In the genomic region with DNA sequence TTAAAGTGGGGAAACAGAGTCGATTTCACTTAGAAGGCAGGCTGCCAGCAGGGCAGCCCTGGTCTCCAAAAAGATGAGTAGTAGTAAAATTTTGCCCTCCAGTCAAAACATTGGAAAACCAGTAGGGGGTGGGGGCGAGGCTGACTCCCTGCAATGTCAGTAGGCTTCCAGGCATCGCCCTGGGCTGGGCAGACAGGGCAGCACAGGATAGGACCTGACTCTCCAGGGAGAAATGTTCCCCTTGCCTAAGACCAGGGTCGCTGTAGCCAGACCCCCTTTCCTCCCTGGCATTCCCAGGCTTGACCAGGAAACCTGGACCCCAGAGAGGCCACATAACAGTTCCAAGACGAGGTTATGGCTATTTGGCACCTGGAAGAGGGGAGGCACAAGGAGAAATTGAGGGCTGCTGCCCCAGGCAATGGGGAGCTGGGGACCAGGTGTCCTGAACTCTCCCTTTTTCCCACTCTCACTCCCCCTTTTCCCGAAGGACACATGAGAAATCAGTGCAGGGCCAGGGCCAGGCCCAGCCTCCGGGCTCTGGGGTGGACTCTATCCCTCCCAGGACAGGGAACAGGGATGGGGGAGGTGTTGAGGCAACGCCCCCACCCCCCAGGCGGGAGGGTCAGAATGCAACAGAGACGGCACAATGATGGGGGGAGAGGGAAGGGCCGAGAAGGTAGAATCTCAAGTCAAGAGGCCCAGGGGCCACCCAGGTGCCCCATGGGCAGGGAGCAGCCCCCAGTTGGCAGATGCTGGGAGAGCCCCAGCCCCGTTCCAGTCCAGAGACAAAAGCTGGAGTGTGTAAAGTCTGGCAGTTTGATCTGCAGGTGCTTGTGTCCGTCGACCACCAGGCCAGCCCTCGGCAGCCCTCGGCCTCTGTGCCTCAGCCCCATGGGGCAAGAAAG, we compare ENCODE assay signal across 17 cellular contexts. TPM values are rescaled to one million over a fixed set of nuclear protein-coding genes. Genes with fewer than 3 reads are reported as not detected.
DNase-seq lines count a peak whose midpoint lies in the region; ATAC-seq and TF ChIP-seq lines count a peak whose summit lies in the region.
"Had no signal": no experiment of that assay in that cellular context is flagged by ENCODE, and none has a peak within 500 bp of the region (broad histone marks: within the 10 kb centered on the region; RNA-seq: fewer than 3 reads in every experiment).

No MANE protein-coding gene starts in this region.

- H3K36me3 Mint-ChIP-seq in MCF 10A (ENCODE audit: insufficient read depth, unreplicated experiment), result peaks cover 45% of the 10 kb centered on the region
- H3K36me3 Mint-ChIP-seq in activated CD4-positive, alpha-beta memory T cell treated with anti-CD3 and anti-CD28 coated beads for 36 hours, result peaks cover 46% of the 10 kb centered on the region

- H3K79me1 ChIP-seq in IMR-90 (ENCODE audit: low read depth in 1 of 2, low read length in 2 of 2), result peaks cover 28 to 58% of the 10 kb centered on the region in 2 experiments

- TF ChIP-seq POLR2A in breast epithelium (IDR thresholded peaks at IDR 0.05) (no peak), IMR-90 (IDR thresholded peaks at IDR 0.05; ENCODE audit: low read depth, low read length) (no peak), gastrocnemius medialis (IDR thresholded peaks at IDR 0.05) (no peak)

- peak overlapping the region; percentile 45; the same call in 1 of the 2 replicates for H2AK5ac ChIP-seq in IMR-90 (ENCODE audit: low read depth, low read length)

- dilution Hi-C loops in IMR-90 (cut with HindIII; ENCODE audit: low sequenced_read_pairs, unreplicated experiment), result no loop called here

- H3K4me3 ChIP-seq in breast epithelium (no peak overlapping the region), IMR-90 (ENCODE audit: insufficient read depth, low read depth, low read length) (no peak overlapping the region), choroid plexus epithelial cell (ENCODE audit: low read depth, low read length) (no peak overlapping the region), gastrocnemius medialis (no peak overlapping the region)

- no peaks in the 10 kb centered on the region for H3K36me3 ChIP-seq in breast epithelium
- peaks cover 51% of the 10 kb centered on the region for H3K36me3 ChIP-seq in IMR-90 (ENCODE audit: control insufficient read depth, insufficient read depth, low read length)
- peaks cover 0 to 38% of the 10 kb centered on the region in 2 donors for H3K36me3 ChIP-seq in gastrocnemius medialis

- no peak overlapping the region for H2BK20ac ChIP-seq in IMR-90 (ENCODE audit: low read depth, low read length)

- no peaks in the 10 kb centered on the region for H3K27me3 Mint-ChIP-seq in MCF 10A (ENCODE audit: insufficient read depth, unreplicated experiment)
- H3K27me3 Mint-ChIP-seq in activated CD4-positive, alpha-beta memory T cell treated with anti-CD3 and anti-CD28 coated beads for 36 hours, result peaks cover 6% of the 10 kb centered on the region

- H3K4me2 ChIP-seq in IMR-90 (ENCODE audit: low read depth, low read length), result no peak overlapping the region

- H3K9me3 ChIP-seq in breast epithelium (no peaks in the 10 kb centered on the region), IMR-90 (ENCODE audit: control insufficient read depth, insufficient read depth, low read length) (no peaks in the 10 kb centered on the region), gastrocnemius medialis (no peaks in the 10 kb centered on the region)

- CTCF ChIA-PET in MCF 10A (lab: Yijun Ruan, JAX) (no interaction called here), IMR-90 (lab: Yijun Ruan, JAX) (no interaction called here)
- CTCF ChIA-PET in activated CD4-positive, alpha-beta memory T cell treated with anti-CD3 and anti-CD28 coated beads for 36 hours (lab: Charles Lee), result interaction anchor here (0.7 kb wide), 1 partner anchor 20 kb away, joined by 4 read pairs; no protein-coding TSS in a partner anchor

- H3K4me3 Mint-ChIP-seq in MCF 10A (ENCODE audit: unreplicated experiment), result no peak overlapping the region
- H3K4me3 Mint-ChIP-seq in activated CD4-positive, alpha-beta memory T cell treated with anti-CD3 and anti-CD28 coated beads for 36 hours, result no peak overlapping the region
- H3K4me3 Mint-ChIP-seq: activated B cell treated with CpG ODN at 0.5 μM for 24 hours had no signal

- peaks cover 39% of the 10 kb centered on the region for H4K20me1 ChIP-seq in IMR-90 (ENCODE audit: insufficient read depth, low read length)

- no peak overlapping the region for H3K9ac ChIP-seq in IMR-90 (ENCODE audit: low read depth, low read length)

- no peaks in the 10 kb centered on the region for H3K4me1 Mint-ChIP-seq in MCF 10A (ENCODE audit: insufficient read depth, unreplicated experiment)
- peaks cover 24% of the 10 kb centered on the region for H3K4me1 Mint-ChIP-seq in activated CD4-positive, alpha-beta memory T cell treated with anti-CD3 and anti-CD28 coated beads for 36 hours (ENCODE audit: low read depth)

- no peak for ATAC-seq in IMR-90 (ENCODE audit: low read depth)
- ATAC-seq in gastrocnemius medialis, result no peak
- ATAC-seq in GM18873 (IDR thresholded peaks at IDR 0.05; ENCODE audit: low FRiP score, unreplicated experiment), result no peak
- ATAC-seq: left colon had no signal

- no peak overlapping the region for H3K4ac ChIP-seq in IMR-90 (ENCODE audit: low read depth, low read length)

- TF ChIP-seq CTCF in MCF 10A (IDR thresholded peaks at IDR 0.05; ENCODE audit: unreplicated experiment) (no peak), breast epithelium (IDR thresholded peaks at IDR 0.05) (no peak), IMR-90 (conservative IDR thresholded peaks at IDR 0.05; ENCODE audit: low read depth, low read length) (no peak), choroid plexus epithelial cell (conservative IDR thresholded peaks at IDR 0.05; ENCODE audit: low read depth, low read length) (peak; percentile 20), gastrocnemius medialis (IDR thresholded peaks at IDR 0.05 in 4 of 5, conservative IDR thresholded peaks at IDR 0.05 in 1 of 5) (no peak)

- no peak overlapping the region for H2BK5ac ChIP-seq in IMR-90 (ENCODE audit: low read depth, low read length, poor library complexity, severe bottlenecking)

- peak overlapping the region; percentile 86 for H2AK9ac ChIP-seq in IMR-90 (replicated peaks; ENCODE audit: low read depth, low read length, poor library complexity)

- no peak overlapping the region for H2BK120ac ChIP-seq in IMR-90 (ENCODE audit: low read depth, low read length)

- in situ Hi-C loops in IMR-90 (cut with MboI; ENCODE audit: low sequenced_read_pairs) (no loop called here), gastrocnemius medialis (cut with MboI; ENCODE audit: low sequenced_read_pairs in 4 of 4) (no loop called here)

- no peaks in the 10 kb centered on the region for H3K9me3 Mint-ChIP-seq in MCF 10A (ENCODE audit: unreplicated experiment)
- H3K9me3 Mint-ChIP-seq in activated CD4-positive, alpha-beta memory T cell treated with anti-CD3 and anti-CD28 coated beads for 36 hours, result no peaks in the 10 kb centered on the region
- H3K9me3 Mint-ChIP-seq: activated B cell treated with CpG ODN at 0.5 μM for 24 hours had no signal

- peak overlapping the region; percentile 17; the same call in 1 of the 3 replicates for H2BK15ac ChIP-seq in IMR-90 (ENCODE audit: low read depth, low read length)

- intact Hi-C loops in MCF 10A (cut with micrococcal nuclease), result no loop called here
- intact Hi-C loops in breast epithelium (cut with DNase I; ENCODE audit: low total_unique reads), result no loop called here
- intact Hi-C loops in IMR-90 (cut with micrococcal nuclease), result no loop called here
- intact Hi-C loops in gastrocnemius medialis (cut with DNase I; ENCODE audit: low total_unique reads), result loop anchor here (5.0 kb wide), 1 partner anchor 33 kb away; a partner anchor contains a TSS
- intact Hi-C loops in activated CD4-positive, alpha-beta memory T cell treated with anti-CD3 and anti-CD28 coated beads for 36 hours (cut with micrococcal nuclease), result no loop called here

- H3K27me3 ChIP-seq in breast epithelium, result peaks cover 0 to 4% of the 10 kb centered on the region in 2 donors
- no peaks in the 10 kb centered on the region for H3K27me3 ChIP-seq in IMR-90 (ENCODE audit: control insufficient read depth, insufficient read depth, low read length)
- no peaks in the 10 kb centered on the region for H3K27me3 ChIP-seq in gastrocnemius medialis

- H3K56ac ChIP-seq in IMR-90 (ENCODE audit: extremely low read depth, insufficient read depth, low read length), result peak overlapping the region; percentile 20; the same call in 1 of the 2 replicates

- no peak overlapping the region for H4K5ac ChIP-seq in IMR-90 (ENCODE audit: low read depth, low read length)

- no peak overlapping the region for H2AFZ ChIP-seq in IMR-90 (replicated peaks; ENCODE audit: low read length, poor library complexity)

- H3K27ac ChIP-seq in breast epithelium, result no peak overlapping the region
- no peak overlapping the region for H3K27ac ChIP-seq in IMR-90 (ENCODE audit: insufficient read depth, low read length)
- peak overlapping the region; percentile 89 to 95 (median 95) for H3K27ac ChIP-seq in gastrocnemius medialis

- POLR2A ChIA-PET in MCF 10A (lab: Yijun Ruan, JAX), result interaction anchor here (0.7 kb wide), 1 partner anchor 184 kb away, joined by 4 read pairs; no protein-coding TSS in a partner anchor
- POLR2A ChIA-PET in IMR-90 (lab: Charles Lee; ENCODE audit: unreplicated experiment), result no interaction called here
- POLR2A ChIA-PET in activated CD4-positive, alpha-beta memory T cell treated with anti-CD3 and anti-CD28 coated beads for 36 hours (lab: Charles Lee), result no interaction called here

- no peak overlapping the region for H4K8ac ChIP-seq in IMR-90 (ENCODE audit: low read depth in 2 of 2, low read length in 2 of 2)

- no peak overlapping the region for H3K23ac ChIP-seq in IMR-90 (ENCODE audit: low read depth, low read length)

- H3K4me1 ChIP-seq in breast epithelium (peaks cover 0 to 9% of the 10 kb centered on the region in 2 donors), IMR-90 (ENCODE audit: control insufficient read depth, insufficient read depth, low read length) (peaks cover 18% of the 10 kb centered on the region), gastrocnemius medialis (peaks cover 36 to 43% of the 10 kb centered on the region in 2 donors)

- no peak overlapping the region for H3K18ac ChIP-seq in IMR-90 (ENCODE audit: low read depth, low read length)

- no peak overlapping the region for H4K91ac ChIP-seq in IMR-90 (ENCODE audit: insufficient read depth, low read depth, low read length)

- TF ChIP-seq RAD21 in IMR-90 (IDR thresholded peaks at IDR 0.05; ENCODE audit: low read length), result no peak

- BruUV-seq in MCF 10A (replicated peaks; lab: Mats Ljungman, UMichigan) (TSS peak; percentile 15), IMR-90 (replicated peaks; lab: Mats Ljungman, UMichigan) (TSS peak; percentile 93)

- no peak overlapping the region for H3K14ac ChIP-seq in IMR-90 (replicated peaks; ENCODE audit: low read depth, low read length)

- no CpG with 5 or more reads among the region's 16 CpGs for WGBS in IMR-90 (ENCODE audit: extremely low coverage in 2 of 2, insufficient read length in 1 of 2), 2 experiments

- H3K27ac Mint-ChIP-seq in MCF 10A (ENCODE audit: low read depth, unreplicated experiment), result no peak overlapping the region
- H3K27ac Mint-ChIP-seq in activated CD4-positive, alpha-beta memory T cell treated with anti-CD3 and anti-CD28 coated beads for 36 hours, result no peak overlapping the region
- H3K27ac Mint-ChIP-seq: activated B cell treated with CpG ODN at 0.5 μM for 24 hours had no signal

- peaks cover 6% of the 10 kb centered on the region for H3K9me1 ChIP-seq in IMR-90 (ENCODE audit: insufficient read depth, low read length)

- no peak for DNase-seq in MCF 10A (ENCODE audit: unreplicated experiment)
- no peak for DNase-seq in breast epithelium (ENCODE audit: low spot score in 2 of 2)
- no peak for DNase-seq in IMR-90
- DNase-seq in choroid plexus epithelial cell (ENCODE audit: low read depth), result no peak
- DNase-seq in gastrocnemius medialis, result no peak
- no peak for DNase-seq in NCI-H524 treated with DMSO at 0.1 percent for 48 hours (lab: John Stamatoyannopoulos, UW)
- DNase-seq in activated CD4-positive, alpha-beta memory T cell treated with anti-CD3 and anti-CD28 coated beads for 36 hours, result no peak
- DNase-seq: activated B cell treated with CpG ODN at 0.5 μM for 24 hours; activated effector memory CD4-positive, alpha-beta T cell treated with anti-CD3 and anti-CD28 coated beads, Interleukin-2, amount 50 U/mL, for 16 hours; anterior cingulate cortex; HCEC 1CT; hypothalamus; KBM-7; NCI-H1436 had no signal

RNA-seq across cellular contexts. Expression of a gene that starts 4.5 kb away (rescaled TPM):
- 0.09 TPM in 1 of 2 replicates, not detected in the other for total RNA-seq in MCF 10A (2022)
- under 1 TPM in 2 of 3 donors, not detected in 1; 0.16 to 0.98 TPM for total RNA-seq in breast epithelium
- 1.4 TPM in 2 replicates for total RNA-seq in IMR-90 (2012; rRNA removed)
- 6.2 and 6.7 TPM in 2 replicates for polyA plus RNA-seq in IMR-90 (2012; rRNA removed)
- polyA plus RNA-seq in IMR-90 (2012; cell fraction: cytosol; rRNA removed), result 2.7 and 5.4 TPM in 2 replicates
- polyA plus RNA-seq in IMR-90 (2012; cell fraction: nucleus; rRNA removed; ENCODE audit: low replicate concordance), result 20.9 and 34.4 TPM in 2 replicates
- 1 to 10 TPM in 1 of 4 donors, under 1 TPM in 2, not detected in 1; 0.04 to 3.8 (median 0.31) TPM for total RNA-seq in gastrocnemius medialis
- 1 to 10 TPM; 3.4 to 3.7 TPM for total RNA-seq in activated CD4-positive, alpha-beta memory T cell treated with anti-CD3 and anti-CD28 coated beads for 36 hours
- total RNA-seq: NCI-H460 had no signal

RNA-seq across cellular contexts. Expression of a gene that starts 16.0 kb away (rescaled TPM):
- total RNA-seq in MCF 10A (2022) (33.4 and 34.8 TPM in 2 replicates), breast epithelium (10 to 100 TPM; 21.8 to 24.9 (median 22.7) TPM), IMR-90 (2012; rRNA removed) (28.0 and 38.6 TPM in 2 replicates), gastrocnemius medialis (10 to 100 TPM in 2 of 4 donors, 1 to 10 TPM in 2; 4.7 to 18.8 (median 11.0) TPM)
- 23.0 and 25.8 TPM in 2 replicates for polyA plus RNA-seq in IMR-90 (2012; rRNA removed)
- polyA plus RNA-seq in IMR-90 (2012; cell fraction: cytosol; rRNA removed), result 16.2 and 19.3 TPM in 2 replicates
- polyA plus RNA-seq in IMR-90 (2012; cell fraction: nucleus; rRNA removed; ENCODE audit: low replicate concordance), result 42.2 and 55.1 TPM in 2 replicates
- total RNA-seq in activated CD4-positive, alpha-beta memory T cell treated with anti-CD3 and anti-CD28 coated beads for 36 hours, result 10 to 100 TPM; 84.3 to 86.1 TPM

RNA-seq across cellular contexts. Expression of a gene that starts 31.3 kb away (rescaled TPM):
- total RNA-seq in MCF 10A (2022) (not detected in 2 replicates), breast epithelium (1 to 10 TPM in 1 of 3 donors, under 1 TPM in 2; 0.33 to 2.6 (median 0.73) TPM), IMR-90 (2012; rRNA removed) (not detected in 2 replicates), gastrocnemius medialis (100 to 1,000 TPM; 227 to 385 (median 292) TPM)
- polyA plus RNA-seq in IMR-90 (2012; rRNA removed), result 0.19 and 0.55 TPM in 2 replicates
- 0.36 and 0.43 TPM in 2 replicates for polyA plus RNA-seq in IMR-90 (2012; cell fraction: cytosol; rRNA removed)
- 0.34 TPM in 1 of 2 replicates, not detected in the other for polyA plus RNA-seq in IMR-90 (2012; cell fraction: nucleus; rRNA removed; ENCODE audit: low replicate concordance)
- total RNA-seq in activated CD4-positive, alpha-beta memory T cell treated with anti-CD3 and anti-CD28 coated beads for 36 hours, result under 1 TPM in 1 of 2 experiments, not detected in 1; 0.59 TPM
- total RNA-seq: NCI-H460 had no signal

RNA-seq across cellular contexts. Expression of a gene that starts 39.3 kb away (rescaled TPM):
- total RNA-seq in MCF 10A (2022) (9.9 and 11.2 TPM in 2 replicates), breast epithelium (10 to 100 TPM; 28.2 to 53.4 (median 30.5) TPM), IMR-90 (2012; rRNA removed) (26.7 and 38.0 TPM in 2 replicates), gastrocnemius medialis (100 to 1,000 TPM; 111 to 335 (median 124) TPM)
- polyA plus RNA-seq in IMR-90 (2012; rRNA removed), result 104 and 113 TPM in 2 replicates
- 45.0 and 131 TPM in 2 replicates for polyA plus RNA-seq in IMR-90 (2012; cell fraction: cytosol; rRNA removed)
- polyA plus RNA-seq in IMR-90 (2012; cell fraction: nucleus; rRNA removed; ENCODE audit: low replicate concordance), result 71.2 and 130 TPM in 2 replicates
- 10 to 100 TPM; 13.3 to 14.6 TPM for total RNA-seq in activated CD4-positive, alpha-beta memory T cell treated with anti-CD3 and anti-CD28 coated beads for 36 hours

Comparison
In these comparisons a context has a peak if more than half of its experiments do, and no peak if none do; other contexts are left out.
1. H3K27ac ChIP-seq: peak in gastrocnemius medialis (4 of 4); none in breast epithelium (0 of 2) and IMR-90 (single experiment).
2. RNA of a gene that starts 31.3 kb away (total RNA-seq): 227 to 385 TPM in gastrocnemius medialis; 0.33 to 2.6 TPM in breast epithelium, 0.59 TPM in activated CD4-positive, alpha-beta memory T cell treated with anti-CD3 and anti-CD28 coated beads for 36 hours, not detected in MCF 10A and not detected in IMR-90; every median in the first group is over 10 times any median in the second.